ENCODE assay signal across 8 cellular contexts in genomic region chr17:81398855-81399451, GRCh38. TPM values are rescaled to one million over a fixed set of nuclear protein-coding genes. Genes with fewer than 3 reads are reported as not detected.
DNase-seq lines count a peak whose midpoint lies in the region; ATAC-seq and TF ChIP-seq lines count a peak whose summit lies in the region.

No MANE protein-coding gene starts in this region.

- no peaks in the 10 kb centered on the region for H3K9me3 Mint-ChIP-seq in activated CD4-positive, alpha-beta T cell treated with anti-CD3 and anti-CD28 coated beads, Interleukin-2, amount 10 ng/mL, durations not matched to agents 7 days and 5 days

- H3K36me3 Mint-ChIP-seq in activated CD4-positive, alpha-beta T cell treated with anti-CD3 and anti-CD28 coated beads, Interleukin-2, amount 10 ng/mL, durations not matched to agents 7 days and 5 days (ENCODE audit: low read depth): peaks cover 2% of the 10 kb centered on the region

- TF ChIP-seq CTCF in thoracic aorta (IDR thresholded peaks at IDR 0.05): no peak

- no peak for DNase-seq in activated CD4-positive, alpha-beta T cell treated with anti-CD3 and anti-CD28 coated beads, Interleukin-2, amount 10 ng/mL, durations not matched to agents 7 days and 5 days
- no peak for DNase-seq in activated CD4-positive, alpha-beta T cell treated with anti-CD3 and anti-CD28 coated beads for 1 hour
- no peak for DNase-seq in adipocyte (ENCODE audit: low read depth)
- no peak for DNase-seq in thoracic aorta (ENCODE audit: low spot score)
- DNase-seq in NOMO-1 treated with dmso at 0.1 percent for 144 hours (lab: John Stamatoyannopoulos, UW; ENCODE audit: unreplicated experiment): no peak
- DNase-seq in midbrain (lab: John Stamatoyannopoulos, UW): no peak

- POLR2A ChIA-PET in activated CD4-positive, alpha-beta T cell treated with anti-CD3 and anti-CD28 coated beads, Interleukin-2, amount 10 ng/mL, durations not matched to agents 7 days and 5 days (lab: Charles Lee): no interaction called here

- peak overlapping the region; percentile 97 for H3K9ac ChIP-seq in adipocyte (ENCODE audit: low read length)

- peaks cover 68% of the 10 kb centered on the region for H3K27me3 Mint-ChIP-seq in activated CD4-positive, alpha-beta T cell treated with anti-CD3 and anti-CD28 coated beads, Interleukin-2, amount 10 ng/mL, durations not matched to agents 7 days and 5 days

- peak overlapping the region; percentile 66 for H3K4me3 Mint-ChIP-seq in activated CD4-positive, alpha-beta T cell treated with anti-CD3 and anti-CD28 coated beads, Interleukin-2, amount 10 ng/mL, durations not matched to agents 7 days and 5 days

- no peak for ATAC-seq in thoracic aorta (ENCODE audit: insufficient number of reproducible peaks, low FRiP score, low read depth)
- ATAC-seq in HG03095 (IDR thresholded peaks at IDR 0.05; ENCODE audit: unreplicated experiment): no peak

- CTCF ChIA-PET in activated CD4-positive, alpha-beta T cell treated with anti-CD3 and anti-CD28 coated beads, Interleukin-2, amount 10 ng/mL, durations not matched to agents 7 days and 5 days (lab: Charles Lee): interaction anchor here (1.0 to 1.6 kb wide), 4 partner anchors 8 to 112 kb away, joined by 3 to 4 read pairs (median 3); no protein-coding TSS in a partner anchor

- peak overlapping the region; percentile 90 for H3K4me3 ChIP-seq in adipocyte (ENCODE audit: low read length)
- H3K4me3 ChIP-seq in thoracic aorta: peak overlapping the region; percentile 92

- H3K27ac ChIP-seq in layer of hippocampus (ENCODE audit: low read depth, low read length) (peak overlapping the region; percentile 80), thoracic aorta (peak overlapping the region; percentile 94 to 97)

- H3K4me1 Mint-ChIP-seq in activated CD4-positive, alpha-beta T cell treated with anti-CD3 and anti-CD28 coated beads, Interleukin-2, amount 10 ng/mL, durations not matched to agents 7 days and 5 days: peaks cover 21% of the 10 kb centered on the region

- H3K4me1 ChIP-seq in adipocyte (ENCODE audit: control insufficient read depth, insufficient read depth, low read length): peaks cover 47% of the 10 kb centered on the region
- H3K4me1 ChIP-seq in thoracic aorta (ENCODE audit: control insufficient read depth in 1 of 2, low read depth in 2 of 2): peaks cover 22 to 42% of the 10 kb centered on the region in 2 donors

- H3K27me3 ChIP-seq in adipocyte (replicated peaks; ENCODE audit: control insufficient read depth, insufficient read depth, low read length) (no peaks in the 10 kb centered on the region), layer of hippocampus (ENCODE audit: control insufficient read depth, insufficient read depth, low read length) (no peaks in the 10 kb centered on the region), thoracic aorta (replicated peaks; ENCODE audit: insufficient read depth) (no peaks in the 10 kb centered on the region)

- H3K27ac Mint-ChIP-seq in activated CD4-positive, alpha-beta T cell treated with anti-CD3 and anti-CD28 coated beads, Interleukin-2, amount 10 ng/mL, durations not matched to agents 7 days and 5 days: peak overlapping the region; percentile 79

- no peaks in the 10 kb centered on the region for H3K36me3 ChIP-seq in adipocyte (ENCODE audit: control insufficient read depth, insufficient read depth, low read length, severe bottlenecking)
- no peaks in the 10 kb centered on the region for H3K36me3 ChIP-seq in thoracic aorta

- H3K9me3 ChIP-seq in adipocyte (ENCODE audit: control insufficient read depth, low read length) (no peaks in the 10 kb centered on the region), thoracic aorta (no peaks in the 10 kb centered on the region)

RNA-seq across cellular contexts. Expression of gene BAHCC1, which starts 3.7 kb away (rescaled TPM):
- not detected for total RNA-seq in activated CD4-positive, alpha-beta T cell treated with anti-CD3 and anti-CD28 coated beads, Interleukin-2, amount 10 ng/mL, durations not matched to agents 7 days and 5 days
- total RNA-seq in thoracic aorta: 10 to 100 TPM; 41.2 to 69.6 TPM

Comparison
In these comparisons a context has a peak if more than half of its experiments do, and no peak if none do; other contexts are left out.
1. RNA of gene BAHCC1, which starts 3.7 kb away (total RNA-seq): 41.2 to 69.6 TPM in thoracic aorta; not detected in activated CD4-positive, alpha-beta T cell treated with anti-CD3 and anti-CD28 coated beads, Interleukin-2, amount 10 ng/mL, durations not matched to agents 7 days and 5 days; every median in the first group is over 10 times any median in the second.